ENCODE assay signal across 1 cellular context in the genomic region with DNA sequence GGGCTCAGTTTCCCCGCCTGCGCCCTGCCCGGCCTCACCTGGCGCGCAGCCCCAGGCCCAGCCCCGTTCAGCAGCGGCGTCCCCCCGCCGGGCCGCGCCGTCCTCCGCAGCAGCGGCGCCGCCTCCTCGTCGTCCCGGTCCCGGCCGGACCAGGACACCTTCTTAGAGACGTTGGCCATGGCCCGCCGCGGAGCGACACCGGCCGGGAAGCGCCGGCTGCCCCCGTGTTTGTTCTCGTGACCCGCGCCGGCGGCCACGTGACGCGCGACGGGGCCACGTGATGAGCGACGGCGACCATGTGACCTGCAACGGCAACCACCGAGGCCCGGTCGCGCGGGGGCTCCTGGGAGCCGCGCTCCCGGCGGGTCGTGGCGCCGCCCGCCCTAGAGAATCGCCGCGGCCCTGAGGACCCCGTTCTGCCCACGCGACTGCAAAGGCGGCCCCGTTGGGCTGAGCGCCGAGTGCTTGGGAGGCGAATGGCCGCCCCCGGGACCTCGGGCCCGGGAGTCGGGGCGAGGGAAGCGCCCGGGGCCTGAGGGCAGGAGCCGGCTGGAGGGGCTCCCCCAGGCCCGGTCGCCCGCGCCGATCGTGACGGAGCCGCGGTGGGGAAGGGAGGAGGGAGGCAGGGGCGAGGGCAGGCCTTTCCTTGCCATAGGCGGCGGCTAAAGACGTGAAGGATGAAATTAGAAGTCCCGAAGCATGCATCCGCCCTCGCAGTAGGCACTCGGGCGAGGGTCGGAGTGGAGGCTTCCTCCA.
A peak's percentile ranks its signal among the peaks of the same experiment; 100 is the strongest.
TF ChIP-seq lines count a peak whose summit lies in the region.

A gene with protein sequence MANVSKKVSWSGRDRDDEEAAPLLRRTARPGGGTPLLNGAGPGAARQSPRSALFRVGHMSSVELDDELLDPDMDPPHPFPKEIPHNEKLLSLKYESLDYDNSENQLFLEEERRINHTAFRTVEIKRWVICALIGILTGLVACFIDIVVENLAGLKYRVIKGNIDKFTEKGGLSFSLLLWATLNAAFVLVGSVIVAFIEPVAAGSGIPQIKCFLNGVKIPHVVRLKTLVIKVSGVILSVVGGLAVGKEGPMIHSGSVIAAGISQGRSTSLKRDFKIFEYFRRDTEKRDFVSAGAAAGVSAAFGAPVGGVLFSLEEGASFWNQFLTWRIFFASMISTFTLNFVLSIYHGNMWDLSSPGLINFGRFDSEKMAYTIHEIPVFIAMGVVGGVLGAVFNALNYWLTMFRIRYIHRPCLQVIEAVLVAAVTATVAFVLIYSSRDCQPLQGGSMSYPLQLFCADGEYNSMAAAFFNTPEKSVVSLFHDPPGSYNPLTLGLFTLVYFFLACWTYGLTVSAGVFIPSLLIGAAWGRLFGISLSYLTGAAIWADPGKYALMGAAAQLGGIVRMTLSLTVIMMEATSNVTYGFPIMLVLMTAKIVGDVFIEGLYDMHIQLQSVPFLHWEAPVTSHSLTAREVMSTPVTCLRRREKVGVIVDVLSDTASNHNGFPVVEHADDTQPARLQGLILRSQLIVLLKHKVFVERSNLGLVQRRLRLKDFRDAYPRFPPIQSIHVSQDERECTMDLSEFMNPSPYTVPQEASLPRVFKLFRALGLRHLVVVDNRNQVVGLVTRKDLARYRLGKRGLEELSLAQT (minus strand): TSS at position 233 of the 756 bp plus-strand sequence. CDS start 54 bp downstream, at position 179.

TF ChIP-seq in HepG2, 621 proteins besides CTCF, POLR2A, EP300 and RAD21 (continued from another document and continues in another):
- TF ChIP-seq, protein P1, sequence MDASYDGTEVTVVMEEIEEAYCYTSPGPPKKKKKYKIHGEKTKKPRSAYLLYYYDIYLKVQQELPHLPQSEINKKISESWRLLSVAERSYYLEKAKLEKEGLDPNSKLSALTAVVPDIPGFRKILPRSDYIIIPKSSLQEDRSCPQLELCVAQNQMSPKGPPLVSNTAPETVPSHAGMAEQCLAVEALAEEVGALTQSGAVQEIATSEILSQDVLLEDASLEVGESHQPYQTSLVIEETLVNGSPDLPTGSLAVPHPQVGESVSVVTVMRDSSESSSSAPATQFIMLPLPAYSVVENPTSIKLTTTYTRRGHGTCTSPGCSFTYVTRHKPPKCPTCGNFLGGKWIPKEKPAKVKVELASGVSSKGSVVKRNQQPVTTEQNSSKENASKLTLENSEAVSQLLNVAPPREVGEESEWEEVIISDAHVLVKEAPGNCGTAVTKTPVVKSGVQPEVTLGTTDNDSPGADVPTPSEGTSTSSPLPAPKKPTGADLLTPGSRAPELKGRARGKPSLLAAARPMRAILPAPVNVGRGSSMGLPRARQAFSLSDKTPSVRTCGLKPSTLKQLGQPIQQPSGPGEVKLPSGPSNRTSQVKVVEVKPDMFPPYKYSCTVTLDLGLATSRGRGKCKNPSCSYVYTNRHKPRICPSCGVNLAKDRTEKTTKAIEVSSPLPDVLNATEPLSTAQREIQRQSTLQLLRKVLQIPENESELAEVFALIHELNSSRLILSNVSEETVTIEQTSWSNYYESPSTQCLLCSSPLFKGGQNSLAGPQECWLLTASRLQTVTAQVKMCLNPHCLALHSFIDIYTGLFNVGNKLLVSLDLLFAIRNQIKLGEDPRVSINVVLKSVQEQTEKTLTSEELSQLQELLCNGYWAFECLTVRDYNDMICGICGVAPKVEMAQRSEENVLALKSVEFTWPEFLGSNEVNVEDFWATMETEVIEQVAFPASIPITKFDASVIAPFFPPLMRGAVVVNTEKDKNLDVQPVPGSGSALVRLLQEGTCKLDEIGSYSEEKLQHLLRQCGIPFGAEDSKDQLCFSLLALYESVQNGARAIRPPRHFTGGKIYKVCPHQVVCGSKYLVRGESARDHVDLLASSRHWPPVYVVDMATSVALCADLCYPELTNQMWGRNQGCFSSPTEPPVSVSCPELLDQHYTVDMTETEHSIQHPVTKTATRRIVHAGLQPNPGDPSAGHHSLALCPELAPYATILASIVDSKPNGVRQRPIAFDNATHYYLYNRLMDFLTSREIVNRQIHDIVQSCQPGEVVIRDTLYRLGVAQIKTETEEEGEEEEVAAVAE (CRISPR knock-in tag; IDR thresholded peaks at IDR 0.05; ENCODE audit: borderline replicate concordance), result no peak
- TF ChIP-seq MED13 (CRISPR knock-in tag; IDR thresholded peaks at IDR 0.05) (no peak), TEF (CRISPR knock-in tag; IDR thresholded peaks at IDR 0.05) (peak; percentile 53; the same call in 1 of the 2 replicates), HBP1 (CRISPR knock-in tag; IDR thresholded peaks at IDR 0.05; ENCODE audit: low read depth) (peak; percentile 89; the same call in 1 of the 2 replicates), ZNF564 (CRISPR knock-in tag; IDR thresholded peaks at IDR 0.05) (peak; percentile 89), SRSF4 (IDR thresholded peaks at IDR 0.05; ENCODE audit: low read depth, low read length, poor library complexity, severe bottlenecking) (no peak), FLYWCH1 (CRISPR knock-in tag; IDR thresholded peaks at IDR 0.05) (0 out of 2 replicates have a peak, but pooled peaks have one; percentile 81), ZNF616 (CRISPR knock-in tag; IDR thresholded peaks at IDR 0.05; ENCODE audit: low read depth) (no peak; the same call in 1 of the 2 replicates), ZNF629 (CRISPR knock-in tag; conservative IDR thresholded peaks at IDR 0.05) (no peak), RFXAP (CRISPR knock-in tag; IDR thresholded peaks at IDR 0.05; ENCODE audit: borderline replicate concordance) (peak; percentile 85), NFIB (CRISPR knock-in tag; IDR thresholded peaks at IDR 0.05; ENCODE audit: borderline replicate concordance) (no peak), MXI1 (IDR thresholded peaks at IDR 0.05; ENCODE audit: borderline replicate concordance, low read depth, low read length) (peak; percentile 86; the same call in 1 of the 3 replicates), THAP8 (CRISPR knock-in tag; IDR thresholded peaks at IDR 0.05; ENCODE audit: borderline replicate concordance) (peak; percentile 63; the same call in 1 of the 2 replicates), MBNL3 (CRISPR knock-in tag; conservative IDR thresholded peaks at IDR 0.05) (no peak), ZSCAN12 (CRISPR knock-in tag; IDR thresholded peaks at IDR 0.05) (peak; percentile 67; the same call in 1 of the 2 replicates), ZFP36L1 (CRISPR knock-in tag; IDR thresholded peaks at IDR 0.05) (peak; percentile 95), GFI1 (CRISPR knock-in tag; IDR thresholded peaks at IDR 0.05; ENCODE audit: borderline replicate concordance) (no peak; the same call in 1 of the 2 replicates), ZNF383 (CRISPR knock-in tag; IDR thresholded peaks at IDR 0.05; ENCODE audit: borderline replicate concordance) (no peak), PAX8 (CRISPR knock-in tag; IDR thresholded peaks at IDR 0.05; ENCODE audit: borderline replicate concordance) (no peak), TGIF2 (CRISPR knock-in tag; IDR thresholded peaks at IDR 0.05) (no peak), ZFP41 (CRISPR knock-in tag; IDR thresholded peaks at IDR 0.05; ENCODE audit: borderline replicate concordance) (peak; percentile 60; the same call in 1 of the 2 replicates), FOXP1 (IDR thresholded peaks at IDR 0.05) (no peak), FOXP1 (CRISPR knock-in tag; IDR thresholded peaks at IDR 0.05) (0 out of 2 replicates have a peak, but pooled peaks have one; percentile 5), HNF4A (CRISPR knock-in tag; IDR thresholded peaks at IDR 0.05) (no peak), SSRP1 (CRISPR knock-in tag; IDR thresholded peaks at IDR 0.05) (no peak), ZNF296 (CRISPR knock-in tag; conservative IDR thresholded peaks at IDR 0.05) (no peak), SAFB2 (CRISPR knock-in tag; IDR thresholded peaks at IDR 0.05; ENCODE audit: borderline replicate concordance, low read depth) (peak; percentile 98), ELF3 (CRISPR knock-in tag; IDR thresholded peaks at IDR 0.05) (peak; percentile 82), POGZ (CRISPR knock-in tag; IDR thresholded peaks at IDR 0.05) (0 out of 2 replicates have a peak, but pooled peaks have one; percentile 24), WIZ (CRISPR knock-in tag; IDR thresholded peaks at IDR 0.05) (peak; percentile 65; the same call in 1 of the 2 replicates), GATA4 (IDR thresholded peaks at IDR 0.05; ENCODE audit: borderline replicate concordance, low read depth) (no peak), ZFP36 (IDR thresholded peaks at IDR 0.05; ENCODE audit: borderline replicate concordance, low read depth, low read length, partially characterized antibody) (no peak), ZFAT (CRISPR knock-in tag; conservative IDR thresholded peaks at IDR 0.05) (peak; percentile 79)
- TF ChIP-seq, protein P2, sequence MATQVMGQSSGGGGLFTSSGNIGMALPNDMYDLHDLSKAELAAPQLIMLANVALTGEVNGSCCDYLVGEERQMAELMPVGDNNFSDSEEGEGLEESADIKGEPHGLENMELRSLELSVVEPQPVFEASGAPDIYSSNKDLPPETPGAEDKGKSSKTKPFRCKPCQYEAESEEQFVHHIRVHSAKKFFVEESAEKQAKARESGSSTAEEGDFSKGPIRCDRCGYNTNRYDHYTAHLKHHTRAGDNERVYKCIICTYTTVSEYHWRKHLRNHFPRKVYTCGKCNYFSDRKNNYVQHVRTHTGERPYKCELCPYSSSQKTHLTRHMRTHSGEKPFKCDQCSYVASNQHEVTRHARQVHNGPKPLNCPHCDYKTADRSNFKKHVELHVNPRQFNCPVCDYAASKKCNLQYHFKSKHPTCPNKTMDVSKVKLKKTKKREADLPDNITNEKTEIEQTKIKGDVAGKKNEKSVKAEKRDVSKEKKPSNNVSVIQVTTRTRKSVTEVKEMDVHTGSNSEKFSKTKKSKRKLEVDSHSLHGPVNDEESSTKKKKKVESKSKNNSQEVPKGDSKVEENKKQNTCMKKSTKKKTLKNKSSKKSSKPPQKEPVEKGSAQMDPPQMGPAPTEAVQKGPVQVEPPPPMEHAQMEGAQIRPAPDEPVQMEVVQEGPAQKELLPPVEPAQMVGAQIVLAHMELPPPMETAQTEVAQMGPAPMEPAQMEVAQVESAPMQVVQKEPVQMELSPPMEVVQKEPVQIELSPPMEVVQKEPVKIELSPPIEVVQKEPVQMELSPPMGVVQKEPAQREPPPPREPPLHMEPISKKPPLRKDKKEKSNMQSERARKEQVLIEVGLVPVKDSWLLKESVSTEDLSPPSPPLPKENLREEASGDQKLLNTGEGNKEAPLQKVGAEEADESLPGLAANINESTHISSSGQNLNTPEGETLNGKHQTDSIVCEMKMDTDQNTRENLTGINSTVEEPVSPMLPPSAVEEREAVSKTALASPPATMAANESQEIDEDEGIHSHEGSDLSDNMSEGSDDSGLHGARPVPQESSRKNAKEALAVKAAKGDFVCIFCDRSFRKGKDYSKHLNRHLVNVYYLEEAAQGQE (IDR thresholded peaks at IDR 0.05; ENCODE audit: borderline replicate concordance in 1 of 2, low read depth in 1 of 2, low read length in 2 of 2), result no peak
- TF ChIP-seq, protein P3, sequence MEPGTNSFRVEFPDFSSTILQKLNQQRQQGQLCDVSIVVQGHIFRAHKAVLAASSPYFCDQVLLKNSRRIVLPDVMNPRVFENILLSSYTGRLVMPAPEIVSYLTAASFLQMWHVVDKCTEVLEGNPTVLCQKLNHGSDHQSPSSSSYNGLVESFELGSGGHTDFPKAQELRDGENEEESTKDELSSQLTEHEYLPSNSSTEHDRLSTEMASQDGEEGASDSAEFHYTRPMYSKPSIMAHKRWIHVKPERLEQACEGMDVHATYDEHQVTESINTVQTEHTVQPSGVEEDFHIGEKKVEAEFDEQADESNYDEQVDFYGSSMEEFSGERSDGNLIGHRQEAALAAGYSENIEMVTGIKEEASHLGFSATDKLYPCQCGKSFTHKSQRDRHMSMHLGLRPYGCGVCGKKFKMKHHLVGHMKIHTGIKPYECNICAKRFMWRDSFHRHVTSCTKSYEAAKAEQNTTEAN (CRISPR knock-in tag; conservative IDR thresholded peaks at IDR 0.05), result peak; percentile 94
